ENCODE assay signal across 9 cellular contexts in the genomic region with DNA sequence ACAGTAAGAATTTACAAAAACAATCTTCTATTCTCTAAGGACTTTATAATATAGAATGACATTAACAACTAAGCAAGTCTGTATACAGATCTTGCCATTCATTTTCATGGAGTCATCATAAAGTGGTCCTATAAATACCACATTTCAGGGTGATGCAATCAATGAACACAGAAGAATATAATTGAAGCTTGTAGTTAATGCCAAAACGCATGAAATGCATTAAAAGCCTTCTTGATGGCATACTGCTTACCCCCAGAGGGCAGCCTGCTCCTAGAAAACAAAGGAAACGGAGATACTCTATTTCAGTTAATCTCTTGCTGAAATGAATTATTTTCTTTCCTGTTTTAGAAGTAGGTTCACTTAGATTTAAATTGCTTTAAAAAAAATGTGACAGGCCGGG. TPM values are rescaled to one million over a fixed set of nuclear protein-coding genes. Genes with fewer than 3 reads are reported as not detected.
DNase-seq lines count a peak whose midpoint lies in the region; ATAC-seq and TF ChIP-seq lines count a peak whose summit lies in the region.
"Had no signal": no experiment of that assay in that cellular context is flagged by ENCODE, and none has a peak within 500 bp of the region (broad histone marks: within the 10 kb centered on the region; RNA-seq: fewer than 3 reads in every experiment).

No MANE protein-coding gene starts in this region.

- DNase-seq in A172 (ENCODE audit: low spot score): peak; percentile 54
- peak; percentile 27 for DNase-seq in GM10248 (ENCODE audit: extremely low spot score)
- DNase-seq in OCI-LY7 (ENCODE audit: low spot score): peak; percentile 59
- DNase-seq in fibroblast of peridontal ligament (ENCODE audit: extremely low read depth): peak; percentile 97
- no peak for DNase-seq in T-helper 9 cell
- DNase-seq in activated gamma-delta T cell (lab: John Stamatoyannopoulos, UW): no peak
- DNase-seq: caudate nucleus had no signal

- no peak overlapping the region for H3K4me2 ChIP-seq in OCI-LY7 (ENCODE audit: low read length)

- CTCF ChIA-PET in GM10248 (lab: Yijun Ruan, JAX) (interaction anchor here (1.0 to 2.8 kb wide), 5 partner anchors 10 to 176 kb away, joined by 3 to 9 read pairs (median 5); no protein-coding TSS in a partner anchor), OCI-LY7 (lab: Charles Lee; ENCODE audit: unreplicated experiment) (no interaction called here)

- no TSS peak for BruUV-seq in OCI-LY7 (replicated peaks; lab: Mats Ljungman, UMichigan)

- TF ChIP-seq CTCF in GM10248 (IDR thresholded peaks at IDR 0.05; ENCODE audit: control extremely low read depth, extremely low read depth, low read depth, missing control alignments) (peak; percentile 34), OCI-LY7 (conservative IDR thresholded peaks at IDR 0.05; ENCODE audit: low read length) (peak; percentile 77)

- H3K27ac ChIP-seq in OCI-LY7 (ENCODE audit: low read depth, low read length, poor library complexity, severe bottlenecking): no peak overlapping the region

- no peaks in the 10 kb centered on the region for H4K20me1 ChIP-seq in OCI-LY7 (ENCODE audit: insufficient read depth, low read length)

- H3K79me2 ChIP-seq in OCI-LY7 (ENCODE audit: insufficient read depth, low read depth, low read length): no peaks in the 10 kb centered on the region

- ATAC-seq in GM21367 (IDR thresholded peaks at IDR 0.05; ENCODE audit: unreplicated experiment) (no peak), GM19351 (IDR thresholded peaks at IDR 0.05; ENCODE audit: unreplicated experiment) (no peak)

- no peak overlapping the region for H2AFZ ChIP-seq in OCI-LY7 (ENCODE audit: low read length)

- POLR2A ChIA-PET in GM10248 (lab: Yijun Ruan, JAX) (no interaction called here), OCI-LY7 (lab: Charles Lee) (interaction anchor here (1.0 to 1.9 kb wide), 4 partner anchors 8 to 18 kb away, joined by 3 to 8 read pairs (median 6); no protein-coding TSS in a partner anchor)

- H3K9me2 ChIP-seq in OCI-LY7 (ENCODE audit: insufficient read depth, low read length): no peaks in the 10 kb centered on the region

- H3K4me1 ChIP-seq in OCI-LY7 (ENCODE audit: insufficient read depth, low read length, poor library complexity, severe bottlenecking): peaks cover 2% of the 10 kb centered on the region

- intact Hi-C loops in OCI-LY7 (cut with micrococcal nuclease; ENCODE audit: unreplicated experiment): no loop called here

- no peak overlapping the region for H3K4me3 ChIP-seq in OCI-LY7 (ENCODE audit: low read depth, low read length, poor library complexity, severe bottlenecking)

- no peaks in the 10 kb centered on the region for H3K9me3 ChIP-seq in OCI-LY7 (ENCODE audit: low read length)

- H3K36me3 ChIP-seq in OCI-LY7 (ENCODE audit: insufficient read depth, low read length): no peaks in the 10 kb centered on the region

RNA-seq across cellular contexts. Expression of a gene that starts 45.2 kb away (rescaled TPM):
- total RNA-seq in A172 (2014; rRNA removed; shearing (Covaris generic)): 0.12 TPM in 1 of 2 replicates, not detected in the other
- 0.03 TPM in 1 of 2 replicates, not detected in the other for total RNA-seq in OCI-LY7 (2014; rRNA removed; shearing (Covaris generic))
- not detected in 2 replicates for total RNA-seq in OCI-LY7 (2022)

Comparison
In these comparisons a context has a peak if more than half of its experiments do, and no peak if none do; other contexts are left out.
1. DNase-seq: peak in A172 (single experiment), GM10248 (single experiment), OCI-LY7 (single experiment) and fibroblast of peridontal ligament (single experiment); none in T-helper 9 cell (single experiment) and activated gamma-delta T cell (single experiment).